Comparison of ENCODE assay signal across 1 cellular context in genomic region chr14:21255385-21256101, GRCh38.
TF ChIP-seq lines count a peak whose summit lies in the region.

No MANE protein-coding gene starts in this region.

TF ChIP-seq in GM12878, 131 proteins besides CTCF, POLR2A, EP300 and RAD21:
- no peak for TF ChIP-seq IKZF1 (conservative IDR thresholded peaks at IDR 0.05)
